Comparison of ENCODE assay signal across 1 cellular context in genomic region chr22:31537019-31537535, GRCh38.
A peak's percentile ranks its signal among the peaks of the same experiment; 100 is the strongest.
TF ChIP-seq lines count a peak whose summit lies in the region.

No MANE protein-coding gene starts in this region.

TF ChIP-seq in GM12878, 131 proteins besides CTCF, POLR2A, EP300 and RAD21 (continued from another document and continues in another):
- TF ChIP-seq RUNX3 (IDR thresholded peaks at IDR 0.05; ENCODE audit: low read length): peak; percentile 60
- TF ChIP-seq ZNF207 (IDR thresholded peaks at IDR 0.05; ENCODE audit: borderline replicate concordance): no peak
- 0 out of 2 replicates have a peak, but pooled peaks have one; percentile 46 for TF ChIP-seq ZNF687 (IDR thresholded peaks at IDR 0.05)
- no peak for TF ChIP-seq TBL1XR1 (IDR thresholded peaks at IDR 0.05; ENCODE audit: low read depth, low read length)
- TF ChIP-seq CHD1 (IDR thresholded peaks at IDR 0.05; ENCODE audit: low read depth, low read length): no peak
- TF ChIP-seq BRCA1 (IDR thresholded peaks at IDR 0.05; ENCODE audit: low read depth, low read length): no peak
- no peak for TF ChIP-seq SIX5 (IDR thresholded peaks at IDR 0.05; ENCODE audit: low read depth, low read length, severe bottlenecking)
- no peak for TF ChIP-seq YY1 (IDR thresholded peaks at IDR 0.05; ENCODE audit: low read depth, low read length)
- TF ChIP-seq RB1 (IDR thresholded peaks at IDR 0.05; ENCODE audit: borderline replicate concordance): no peak
- TF ChIP-seq SMAD1 (IDR thresholded peaks at IDR 0.05; ENCODE audit: low read depth, partially characterized antibody): peak; percentile 32
- TF ChIP-seq ZNF217 (IDR thresholded peaks at IDR 0.05): no peak
- TF ChIP-seq JUNB (IDR thresholded peaks at IDR 0.05): peak; percentile 93
- TF ChIP-seq E2F8 (IDR thresholded peaks at IDR 0.05; ENCODE audit: low read depth, partially characterized antibody): no peak
- no peak for TF ChIP-seq ZBTB4 (CRISPR knock-in tag; IDR thresholded peaks at IDR 0.05)
- TF ChIP-seq POU2F2 (IDR thresholded peaks at IDR 0.05; ENCODE audit: borderline replicate concordance, low read depth, low read length): no peak
- TF ChIP-seq RELB (IDR thresholded peaks at IDR 0.05; ENCODE audit: low read depth): peak; percentile 85
- peak; percentile 84; the same call in 1 of the 2 replicates for TF ChIP-seq NFIC (IDR thresholded peaks at IDR 0.05; ENCODE audit: low read depth, low read length)
- no peak for TF ChIP-seq MTA3 (IDR thresholded peaks at IDR 0.05; ENCODE audit: borderline replicate concordance, low read length)
- no peak for TF ChIP-seq SKIL (IDR thresholded peaks at IDR 0.05; ENCODE audit: low read depth, poor library complexity, severe bottlenecking)
- no peak for TF ChIP-seq CBFB (IDR thresholded peaks at IDR 0.05; ENCODE audit: low read depth)
- TF ChIP-seq RAD51 (IDR thresholded peaks at IDR 0.05): no peak
- TF ChIP-seq SMC3 (IDR thresholded peaks at IDR 0.05; ENCODE audit: borderline replicate concordance, low read length): 0 out of 2 replicates have a peak, but pooled peaks have one; percentile 17
- TF ChIP-seq DPF2 (IDR thresholded peaks at IDR 0.05): peak; percentile 81
- TF ChIP-seq ZNF592 (IDR thresholded peaks at IDR 0.05): no peak
- no peak for TF ChIP-seq SP1 (IDR thresholded peaks at IDR 0.05; ENCODE audit: low read depth, low read length)
- no peak for TF ChIP-seq HSF1 (IDR thresholded peaks at IDR 0.05; ENCODE audit: low read depth, low read length)
- peak in 1 of 2 experiments; percentile 77; a peak in 1 of 4 replicates for TF ChIP-seq ETV6 (conservative IDR thresholded peaks at IDR 0.05 in 1 of 2, IDR thresholded peaks at IDR 0.05 in 1 of 2; ENCODE audit: borderline replicate concordance in 1 of 2, low read depth in 1 of 2)
- no peak for TF ChIP-seq KDM1A (IDR thresholded peaks at IDR 0.05; ENCODE audit: borderline replicate concordance)
- no peak for TF ChIP-seq HDGF (IDR thresholded peaks at IDR 0.05)
- TF ChIP-seq ELK1 (IDR thresholded peaks at IDR 0.05; ENCODE audit: low read depth, low read length): no peak
- no peak for TF ChIP-seq NRF1 (conservative IDR thresholded peaks at IDR 0.05; ENCODE audit: low read depth, low read length)
- TF ChIP-seq CBX3 (IDR thresholded peaks at IDR 0.05; ENCODE audit: borderline replicate concordance, low read depth): no peak
- TF ChIP-seq NR2C2 (IDR thresholded peaks at IDR 0.05; ENCODE audit: borderline replicate concordance, control insufficient read depth, insufficient read length, low read depth): no peak
